ENCODE assay signal across 8 cellular contexts in the genomic region with DNA sequence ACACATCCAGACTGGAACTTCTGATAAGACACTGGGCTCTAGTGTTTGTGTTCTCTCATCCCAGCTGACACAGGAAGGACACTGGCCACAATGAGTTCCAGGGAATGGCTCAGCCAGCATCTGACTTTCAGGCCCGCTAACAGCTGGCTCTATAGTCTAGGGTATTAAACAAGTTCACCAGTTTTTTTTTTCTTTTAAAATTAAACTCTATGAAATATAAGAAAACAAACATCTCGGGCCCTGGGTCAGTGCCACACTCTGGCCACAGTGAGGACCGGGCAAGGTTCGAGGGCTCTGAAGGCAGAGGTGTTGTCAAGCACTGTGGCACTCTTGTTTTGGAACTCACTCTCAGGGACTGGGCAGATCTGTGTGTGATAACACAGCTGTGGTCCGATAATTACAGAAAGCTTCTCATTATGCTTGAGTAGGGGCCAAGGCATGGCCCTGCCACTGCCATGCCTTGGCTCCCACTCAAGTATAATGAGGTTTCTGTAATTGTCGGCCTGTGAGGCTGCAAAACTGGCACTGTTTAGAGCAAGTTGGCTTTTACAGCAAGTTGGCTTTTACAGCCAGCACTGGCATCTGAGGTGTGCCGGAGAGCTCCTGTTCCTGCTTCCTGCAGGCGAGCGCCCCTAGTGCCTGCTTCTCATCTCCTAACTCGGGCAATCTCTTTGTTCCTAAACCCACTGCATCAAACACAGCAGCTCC.
DNase-seq lines count a peak whose midpoint lies in the region; ATAC-seq and TF ChIP-seq lines count a peak whose summit lies in the region.

No MANE protein-coding gene starts in this region.

- peak; percentile 56 for ATAC-seq in HG02763 (IDR thresholded peaks at IDR 0.05; ENCODE audit: unreplicated experiment)
- ATAC-seq in body of pancreas: peak; percentile 96
- no peak for ATAC-seq in HG03439 (IDR thresholded peaks at IDR 0.05; ENCODE audit: unreplicated experiment)
- ATAC-seq in GM21786 (IDR thresholded peaks at IDR 0.05; ENCODE audit: unreplicated experiment): no peak

- TF ChIP-seq POLR2A in body of pancreas (IDR thresholded peaks at IDR 0.05): no peak

- H3K27me3 ChIP-seq in CD4-positive, alpha-beta memory T cell (ENCODE audit: insufficient read depth, low read length): no peaks in the 10 kb centered on the region
- H3K27me3 ChIP-seq in body of pancreas: no peaks in the 10 kb centered on the region

- no peak overlapping the region for H3K27ac ChIP-seq in CD4-positive, alpha-beta memory T cell (ENCODE audit: low read depth, low read length)
- H3K27ac ChIP-seq in body of pancreas: peak overlapping the region in 3 of 4 donors; percentile 56 to 78 (median 74)

- 9 to 19% methylated on average over 9 to 10 of the region's 10 CpGs for WGBS in body of pancreas, 2 donors

- CTCF ChIA-PET in CD4-positive, alpha-beta memory T cell (lab: Charles Lee; ENCODE audit: partially characterized antibody): interaction anchor here (0.7 to 1.9 kb wide), 9 partner anchors 9 to 467 kb away, joined by 3 to 6 read pairs (median 4); no protein-coding TSS in a partner anchor

- intact Hi-C loops in CD4-positive, alpha-beta memory T cell (cut with micrococcal nuclease): no loop called here
- intact Hi-C loops in body of pancreas (cut with DNase I): no loop called here

- DNase-seq in CD4-positive, alpha-beta memory T cell: peak in 4 of 5 donors; percentile 28 to 42 (median 32)
- peak; percentile 55 for DNase-seq in SW480 (ENCODE audit: low spot score)
- DNase-seq in body of pancreas: peak; percentile 77 to 88 (median 85)
- DNase-seq in kidney glomerular epithelial cell (lab: John Stamatoyannopoulos, UW): peak; percentile 22
- DNase-seq in stimulated activated CD4-positive, alpha-beta T cell treated with anti-CD3 and anti-CD28 coated beads, Interleukin-2, amount 100 ng/mL, for 24 hours: peak; percentile 35 to 42

- peaks cover 4 to 20% (median 6%) of the 10 kb centered on the region in 4 donors for H3K4me1 Mint-ChIP-seq in CD4-positive, alpha-beta memory T cell

- H3K27me3 Mint-ChIP-seq in CD4-positive, alpha-beta memory T cell: no peaks in the 10 kb centered on the region

- H3K4me3 Mint-ChIP-seq in CD4-positive, alpha-beta memory T cell: peak overlapping the region in 4 of 8 donors; percentile 3 to 27 (median 6)

- H3K36me3 ChIP-seq in CD4-positive, alpha-beta memory T cell (ENCODE audit: insufficient read depth, low read length): no peaks in the 10 kb centered on the region
- no peaks in the 10 kb centered on the region for H3K36me3 ChIP-seq in body of pancreas (replicated peaks in 1 of 2; ENCODE audit: insufficient read depth in 1 of 2, low read depth in 2 of 2)

- TF ChIP-seq CTCF in body of pancreas (IDR thresholded peaks at IDR 0.05): peak; percentile 28 to 70 (median 54)

- H3K4me1 ChIP-seq in CD4-positive, alpha-beta memory T cell (ENCODE audit: insufficient read depth, low read length): no peaks in the 10 kb centered on the region
- H3K4me1 ChIP-seq in body of pancreas: peaks cover 14% of the 10 kb centered on the region

- no peak overlapping the region for H3K4me3 ChIP-seq in CD4-positive, alpha-beta memory T cell (ENCODE audit: low read length in 2 of 2)
- no peak overlapping the region for H3K4me3 ChIP-seq in body of pancreas

- H3K27ac Mint-ChIP-seq in CD4-positive, alpha-beta memory T cell: peak overlapping the region in 2 of 7 donors; percentile 0 to 8

- no peaks in the 10 kb centered on the region for H3K36me3 Mint-ChIP-seq in CD4-positive, alpha-beta memory T cell

- no peaks in the 10 kb centered on the region for H3K9me3 ChIP-seq in CD4-positive, alpha-beta memory T cell (ENCODE audit: control insufficient read depth in 1 of 2, low read length in 2 of 2)
- H3K9me3 ChIP-seq in body of pancreas: no peaks in the 10 kb centered on the region

- no peaks in the 10 kb centered on the region for H3K9me3 Mint-ChIP-seq in CD4-positive, alpha-beta memory T cell

- POLR2A ChIA-PET in CD4-positive, alpha-beta memory T cell (lab: Charles Lee; ENCODE audit: partially characterized antibody): interaction anchor here (1.6 to 1.8 kb wide), 2 partner anchors 10 to 228 kb away, joined by 3 to 10 read pairs; no protein-coding TSS in a partner anchor

Comparison
In these comparisons a context has a peak if more than half of its experiments do, and no peak if none do; other contexts are left out.
1. DNase-seq: peak in every context shown above with its lines; median percentile 85 in body of pancreas; 55 in SW480; 38 in stimulated activated CD4-positive, alpha-beta T cell treated with anti-CD3 and anti-CD28 coated beads, Interleukin-2, amount 100 ng/mL, for 24 hours; 32 in CD4-positive, alpha-beta memory T cell; 22 in kidney glomerular epithelial cell.
2. ATAC-seq: peak in HG02763 (single experiment) and body of pancreas (single experiment); none in HG03439 (single experiment) and GM21786 (single experiment).